Comparison of ENCODE assay signal across 8 cellular contexts in the genomic region with DNA sequence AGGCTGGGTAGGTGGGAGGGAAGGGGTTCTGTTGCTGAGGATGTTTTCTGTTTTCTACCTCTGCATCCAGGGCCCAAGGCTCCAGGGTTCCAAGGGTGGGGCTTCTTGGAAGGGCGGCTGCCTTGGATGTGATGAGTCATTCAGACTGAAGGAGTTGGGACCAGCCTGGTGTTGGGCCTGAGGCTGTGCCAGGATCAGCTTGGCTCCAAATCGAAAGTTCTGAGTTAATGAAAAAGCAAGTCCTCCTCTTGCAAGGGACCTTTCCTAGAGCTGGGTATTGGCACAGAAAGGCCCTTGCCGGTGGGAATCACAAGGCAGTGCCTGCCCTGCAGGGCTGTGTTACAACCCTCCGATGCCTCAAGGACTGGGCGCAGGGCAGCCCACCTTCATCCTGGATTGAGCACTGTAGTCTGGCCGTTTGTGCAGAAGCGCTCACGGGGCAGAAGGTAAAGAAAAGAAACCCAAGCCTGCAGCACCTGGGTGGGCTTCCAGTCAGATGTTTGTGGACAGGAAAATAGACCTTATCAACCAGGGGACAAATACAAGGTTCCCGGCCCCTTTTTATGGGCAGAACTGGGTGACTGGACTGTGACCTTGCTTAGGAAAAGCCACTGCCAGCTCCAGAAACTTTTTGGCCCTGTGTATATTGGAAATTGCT. TPM values are rescaled to one million over a fixed set of nuclear protein-coding genes. Genes with fewer than 3 reads are reported as not detected.
A peak's percentile ranks its signal among the peaks of the same experiment; 100 is the strongest.
DNase-seq lines count a peak whose midpoint lies in the region; ATAC-seq and FAIRE-seq lines count a peak whose summit lies in the region.

No MANE protein-coding gene starts in this region.

- H3K27ac ChIP-seq in small intestine (ENCODE audit: low read depth in 1 of 2, low read length in 1 of 2): peak overlapping the region; percentile 74 to 96
- H3K27ac ChIP-seq in effector memory CD4-positive, alpha-beta T cell (ENCODE audit: insufficient read depth, low read length, poor library complexity, severe bottlenecking): no peak overlapping the region

- H3K4me1 ChIP-seq in adipocyte (ENCODE audit: control insufficient read depth, insufficient read depth, low read length) (peaks cover 54% of the 10 kb centered on the region), small intestine (ENCODE audit: control insufficient read depth in 2 of 2, insufficient read depth in 1 of 2, low read depth in 1 of 2, low read length in 1 of 2) (peaks cover 4 to 8% of the 10 kb centered on the region in 2 donors)
- no peaks in the 10 kb centered on the region for H3K4me1 ChIP-seq in effector memory CD4-positive, alpha-beta T cell (ENCODE audit: control insufficient read depth, insufficient read depth, low read length, poor library complexity, severe bottlenecking)

- H3K9me3 ChIP-seq in adipocyte (ENCODE audit: control insufficient read depth, low read length) (no peaks in the 10 kb centered on the region), small intestine (ENCODE audit: control insufficient read depth, low read depth) (no peaks in the 10 kb centered on the region), T-helper 17 cell (ENCODE audit: control insufficient read depth, low read length, poor library complexity, severe bottlenecking) (no peaks in the 10 kb centered on the region)
- no peaks in the 10 kb centered on the region for H3K9me3 ChIP-seq in effector memory CD4-positive, alpha-beta T cell (ENCODE audit: control insufficient read depth, low read length)

- peaks cover 3% of the 10 kb centered on the region for H3K36me3 Mint-ChIP-seq in T-helper 17 cell (ENCODE audit: low read depth)

- no peak for FAIRE-seq in small intestine (lab: Jason Lieb, UNC)

- intact Hi-C loops in left ventricle myocardium superior (cut with micrococcal nuclease): no loop called here

- peak; percentile 90 for ATAC-seq in left ventricle myocardium superior
- ATAC-seq in GM18873 (IDR thresholded peaks at IDR 0.05; ENCODE audit: low FRiP score, unreplicated experiment): no peak
- ATAC-seq in T-helper 17 cell: no peak
- no peak for ATAC-seq in HG02870 (IDR thresholded peaks at IDR 0.05; ENCODE audit: unreplicated experiment)

- H3K27me3 ChIP-seq in adipocyte (replicated peaks; ENCODE audit: control insufficient read depth, insufficient read depth, low read length): no peaks in the 10 kb centered on the region
- H3K27me3 ChIP-seq in small intestine (ENCODE audit: control insufficient read depth in 2 of 2, insufficient read depth in 2 of 2, low read length in 2 of 2): no peaks in the 10 kb centered on the region
- no peaks in the 10 kb centered on the region for H3K27me3 ChIP-seq in effector memory CD4-positive, alpha-beta T cell (replicated peaks; ENCODE audit: control insufficient read depth, insufficient read depth, low read length, poor library complexity, severe bottlenecking)

- no peak overlapping the region for H3K27ac Mint-ChIP-seq in T-helper 17 cell

- H3K4me3 Mint-ChIP-seq in T-helper 17 cell: no peak overlapping the region

- peaks cover 30% of the 10 kb centered on the region for H3K4me1 Mint-ChIP-seq in T-helper 17 cell

- H3K4me3 ChIP-seq in adipocyte (ENCODE audit: low read length) (peak overlapping the region; percentile 60), small intestine (ENCODE audit: low read depth in 1 of 2, low read length in 2 of 2) (peak overlapping the region in 1 of 2 donors; percentile 32)
- no peak overlapping the region for H3K4me3 ChIP-seq in effector memory CD4-positive, alpha-beta T cell (ENCODE audit: insufficient read depth, low read depth, low read length, poor library complexity, severe bottlenecking)

- no peaks in the 10 kb centered on the region for H3K36me3 ChIP-seq in adipocyte (ENCODE audit: control insufficient read depth, insufficient read depth, low read length, severe bottlenecking)
- H3K36me3 ChIP-seq in small intestine (ENCODE audit: control insufficient read depth in 2 of 2, insufficient read depth in 2 of 2, low read length in 2 of 2): no peaks in the 10 kb centered on the region
- peaks cover 5% of the 10 kb centered on the region for H3K36me3 ChIP-seq in effector memory CD4-positive, alpha-beta T cell (ENCODE audit: control insufficient read depth, insufficient read depth, low read length)

- peak overlapping the region; percentile 75 for H3K9ac ChIP-seq in adipocyte (ENCODE audit: low read length)

- WGBS in small intestine, 3 donors: 28 to 59% (median 54%) methylated on average over 9 of the region's 9 CpGs

- DNase-seq in GM04503 (ENCODE audit: low read depth) (peak; percentile 82), adipocyte (ENCODE audit: low read depth) (peak; percentile 97), left ventricle myocardium superior (peak; percentile 75), small intestine (peak; percentile 96), T-helper 17 cell (no peak)
- DNase-seq in effector memory CD4-positive, alpha-beta T cell: no peak

- no peaks in the 10 kb centered on the region for H3K27me3 Mint-ChIP-seq in T-helper 17 cell

RNA-seq across cellular contexts. Expression of gene TTC7A, which starts 27.1 kb away (rescaled TPM):
- 8.5 TPM for total RNA-seq in left ventricle myocardium superior
- polyA plus RNA-seq in small intestine: 10 to 100 TPM; 25.7 to 48.8 (median 39.2) TPM
- total RNA-seq in T-helper 17 cell: 10 to 100 TPM; 56.3 to 63.0 TPM

RNA-seq across cellular contexts. Expression of gene MCFD2, which starts 52.5 kb away (rescaled TPM):
- total RNA-seq in left ventricle myocardium superior: 65.6 TPM
- polyA plus RNA-seq in small intestine: 10 to 100 TPM; 20.8 to 45.0 (median 21.3) TPM
- total RNA-seq in T-helper 17 cell: 10 to 100 TPM; 29.0 to 41.9 TPM

Comparison
In these comparisons a context has a peak if more than half of its experiments do, and no peak if none do; other contexts are left out.
1. DNase-seq: peak in GM04503 (single experiment), adipocyte (single experiment), left ventricle myocardium superior (single experiment) and small intestine (single experiment); none in effector memory CD4-positive, alpha-beta T cell (0 of 3) and T-helper 17 cell (0 of 3).